In the genomic region with DNA sequence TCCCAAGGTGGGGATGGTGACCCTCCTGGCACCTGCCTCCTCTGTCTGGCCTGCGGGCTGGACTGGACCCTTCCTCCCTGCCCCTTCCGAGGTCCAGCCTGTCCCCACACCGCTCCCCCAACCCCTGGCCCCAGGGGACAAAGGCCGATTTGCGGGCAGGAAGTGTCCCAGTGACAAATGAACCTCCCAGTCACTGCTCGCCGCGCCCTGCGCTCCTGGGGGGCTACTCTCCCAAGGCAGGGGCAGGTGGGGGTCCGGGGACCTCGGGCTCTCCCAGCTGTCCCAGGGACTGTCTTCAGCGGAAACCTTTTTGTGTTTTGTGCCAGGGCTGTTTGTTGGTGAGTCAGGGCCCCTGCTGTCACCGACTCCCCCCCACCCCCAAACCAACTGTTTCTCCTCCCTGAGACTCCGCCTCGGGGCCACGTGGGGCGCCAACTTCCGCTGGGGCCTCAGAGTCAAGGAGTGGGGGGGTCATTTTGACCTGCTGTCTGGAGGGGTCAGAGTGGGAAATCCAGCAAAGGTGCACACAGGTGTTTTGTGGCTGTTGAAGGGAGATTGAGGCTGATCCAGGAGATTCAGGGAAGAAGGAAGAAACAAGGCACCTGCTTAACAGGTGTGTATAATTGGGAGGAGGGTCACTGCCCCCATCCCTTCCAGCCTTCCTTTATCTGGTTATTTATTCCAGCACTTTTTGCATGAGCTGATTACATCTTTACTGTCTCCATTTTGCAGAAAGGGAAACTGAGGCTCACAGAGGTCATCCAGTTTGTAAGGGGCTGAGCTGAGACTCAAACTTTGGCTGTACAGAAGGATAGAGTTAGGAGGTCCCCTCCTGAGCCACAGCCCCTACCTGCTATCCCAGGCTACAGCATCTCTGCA, we compare ENCODE assay signal across 8 cellular contexts. TPM values are rescaled to one million over a fixed set of nuclear protein-coding genes. Genes with fewer than 3 reads are reported as not detected.
A peak's percentile ranks its signal among the peaks of the same experiment; 100 is the strongest.
DNase-seq lines count a peak whose midpoint lies in the region; FAIRE-seq and TF ChIP-seq lines count a peak whose summit lies in the region.

No MANE protein-coding gene starts in this region.

- H3K27ac ChIP-seq in HL-60 (replicated peaks) = peak overlapping the region; percentile 79
- H3K27ac ChIP-seq in angular gyrus (ENCODE audit: low read depth, low read length) = peak overlapping the region; percentile 59
- no peak overlapping the region for H3K27ac ChIP-seq in iPS-18a (ENCODE audit: low read length)
- H3K27ac ChIP-seq in small intestine (ENCODE audit: low read depth in 1 of 2, low read length in 1 of 2) = peak overlapping the region; percentile 81 to 90

- H3K4me1 Mint-ChIP-seq in T-helper 2 cell treated with Interferon-gamma antibody and Interleukin-4, amounts not matched to agents 5 μg/mL and 100 μg/mL, for 36 hours (ENCODE audit: low read depth) = peaks cover 6% of the 10 kb centered on the region

- H3K4me3 Mint-ChIP-seq in T-helper 2 cell treated with Interferon-gamma antibody and Interleukin-4, amounts not matched to agents 5 μg/mL and 100 μg/mL, for 36 hours = peak overlapping the region; percentile 80

- peak overlapping the region; percentile 87 for H3K27ac Mint-ChIP-seq in T-helper 2 cell treated with Interferon-gamma antibody and Interleukin-4, amounts not matched to agents 5 μg/mL and 100 μg/mL, for 36 hours

- peak overlapping the region; percentile 62 for H3K9ac ChIP-seq in iPS-18a (ENCODE audit: low read length)

- peaks cover 9% of the 10 kb centered on the region for H3K36me3 Mint-ChIP-seq in T-helper 2 cell treated with Interferon-gamma antibody and Interleukin-4, amounts not matched to agents 5 μg/mL and 100 μg/mL, for 36 hours (ENCODE audit: low read depth)

- H3K9me3 Mint-ChIP-seq in T-helper 2 cell treated with Interferon-gamma antibody and Interleukin-4, amounts not matched to agents 5 μg/mL and 100 μg/mL, for 36 hours = no peaks in the 10 kb centered on the region

- DNase-seq in HL-60 (ENCODE audit: low read depth in 1 of 2, low spot score in 1 of 2) (peak in 1 of 2 experiments; percentile 84), small intestine (peak; percentile 85), NCI-H1092 treated with DMSO at 0.1 percent for 48 hours (lab: John Stamatoyannopoulos, UW) (no peak), epidermal melanocyte (ENCODE audit: insufficient read length, low spot score) (no peak)
- peak; percentile 56 for DNase-seq in T-helper 2 cell treated with Interferon-gamma antibody and Interleukin-4, amounts not matched to agents 5 μg/mL and 100 μg/mL, for 36 hours (ENCODE audit: low spot score)

- H3K4me1 ChIP-seq in iPS-18a (ENCODE audit: control insufficient read depth, low read depth, low read length) (peaks cover 22% of the 10 kb centered on the region), small intestine (ENCODE audit: control insufficient read depth in 2 of 2, insufficient read depth in 1 of 2, low read depth in 1 of 2, low read length in 1 of 2) (no peaks in the 10 kb centered on the region)

- H3K9me3 ChIP-seq in iPS-18a (ENCODE audit: control insufficient read depth, low read depth, low read length) (no peaks in the 10 kb centered on the region), small intestine (ENCODE audit: control insufficient read depth, low read depth) (no peaks in the 10 kb centered on the region)

- WGBS in small intestine, 3 donors = 1 to 2% (median 1%) methylated on average over 12 to 18 of the region's 18 CpGs

- no peak for FAIRE-seq in small intestine (lab: Jason Lieb, UNC)

- H3K27me3 ChIP-seq in HL-60 (ENCODE audit: insufficient read depth, poor library complexity, severe bottlenecking) (no peaks in the 10 kb centered on the region), iPS-18a (ENCODE audit: control insufficient read depth, insufficient read depth, low read length) (no peaks in the 10 kb centered on the region), small intestine (ENCODE audit: control insufficient read depth in 2 of 2, insufficient read depth in 2 of 2, low read length in 2 of 2) (no peaks in the 10 kb centered on the region)

- H3K36me3 ChIP-seq in iPS-18a (ENCODE audit: control insufficient read depth, low read depth, low read length) (no peaks in the 10 kb centered on the region), small intestine (ENCODE audit: control insufficient read depth in 2 of 2, insufficient read depth in 2 of 2, low read length in 2 of 2) (peaks cover 2 to 5% of the 10 kb centered on the region in 2 donors)

- peak overlapping the region; percentile 97 for H3K4me3 ChIP-seq in HL-60 (replicated peaks; ENCODE audit: insufficient read depth, low read length)
- H3K4me3 ChIP-seq in iPS-18a (ENCODE audit: low read length) = peak overlapping the region; percentile 79
- peak overlapping the region; percentile 91 to 94 for H3K4me3 ChIP-seq in small intestine (ENCODE audit: low read depth in 1 of 2, low read length in 2 of 2)

- TF ChIP-seq CTCF in GM12872 (IDR thresholded peaks at IDR 0.05; ENCODE audit: insufficient read depth, low read depth, low read length) (peak; percentile 26; the same call in 1 of the 3 replicates), HL-60 (IDR thresholded peaks at IDR 0.05; ENCODE audit: insufficient read depth, low read length) (no peak)

- no peaks in the 10 kb centered on the region for H3K27me3 Mint-ChIP-seq in T-helper 2 cell treated with Interferon-gamma antibody and Interleukin-4, amounts not matched to agents 5 μg/mL and 100 μg/mL, for 36 hours (ENCODE audit: low read depth)

RNA-seq across cellular contexts. Expression of a gene that starts 0.8 kb away (rescaled TPM):
- 10 to 100 TPM; 29.1 to 47.0 (median 30.3) TPM for polyA plus RNA-seq in small intestine

RNA-seq across cellular contexts. Expression of a gene that starts 18.4 kb away (rescaled TPM):
- polyA plus RNA-seq in small intestine = 100 to 1,000 TPM; 166 to 269 (median 206) TPM

RNA-seq across cellular contexts. Expression of a gene that starts 44.7 kb away (rescaled TPM):
- 10 to 100 TPM in 2 of 3 donors, 1 to 10 TPM in 1; 4.5 to 27.5 (median 12.7) TPM for polyA plus RNA-seq in small intestine

RNA-seq across cellular contexts. Expression of a gene that starts 56.2 kb away (rescaled TPM):
- polyA plus RNA-seq in small intestine = 1 to 10 TPM in 2 of 3 donors, under 1 TPM in 1; 0.89 to 5.1 (median 3.2) TPM

RNA-seq across cellular contexts. Expression of a gene that starts 59.8 kb away (rescaled TPM):
- 100 to 1,000 TPM; 129 to 211 (median 159) TPM for polyA plus RNA-seq in small intestine

Comparison
In these comparisons a context has a peak if more than half of its experiments do, and no peak if none do; other contexts are left out.
1. DNase-seq: peak in T-helper 2 cell treated with Interferon-gamma antibody and Interleukin-4, amounts not matched to agents 5 μg/mL and 100 μg/mL, for 36 hours (single experiment) and small intestine (single experiment); none in NCI-H1092 treated with DMSO at 0.1 percent for 48 hours (single experiment) and epidermal melanocyte (single experiment).
2. Peak in every context shown above with its lines, with median percentiles within 50 percentile points of each other: H3K4me3 ChIP-seq.